2 cellular contexts compared by ENCODE assay signal in genomic region chr15:45429974-45430792, GRCh38.
A peak's percentile ranks its signal among the peaks of the same experiment; 100 is the strongest.
TF ChIP-seq lines count a peak whose summit lies in the region.

No MANE protein-coding gene starts in this region.

TF ChIP-seq in A549, 52 proteins besides CTCF, POLR2A, EP300 and RAD21 (continued from another document):
- TF ChIP-seq, protein P1, sequence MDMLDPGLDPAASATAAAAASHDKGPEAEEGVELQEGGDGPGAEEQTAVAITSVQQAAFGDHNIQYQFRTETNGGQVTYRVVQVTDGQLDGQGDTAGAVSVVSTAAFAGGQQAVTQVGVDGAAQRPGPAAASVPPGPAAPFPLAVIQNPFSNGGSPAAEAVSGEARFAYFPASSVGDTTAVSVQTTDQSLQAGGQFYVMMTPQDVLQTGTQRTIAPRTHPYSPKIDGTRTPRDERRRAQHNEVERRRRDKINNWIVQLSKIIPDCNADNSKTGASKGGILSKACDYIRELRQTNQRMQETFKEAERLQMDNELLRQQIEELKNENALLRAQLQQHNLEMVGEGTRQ (IDR thresholded peaks at IDR 0.05): no peak
- TF ChIP-seq ATOH8 (CRISPR knock-in tag; IDR thresholded peaks at IDR 0.05; ENCODE audit: low read depth) (0 out of 2 replicates have a peak, but pooled peaks have one; percentile 50), MAZ (IDR thresholded peaks at IDR 0.05; ENCODE audit: borderline replicate concordance, low read depth, low read length) (no peak)
- TF ChIP-seq, protein P2, sequence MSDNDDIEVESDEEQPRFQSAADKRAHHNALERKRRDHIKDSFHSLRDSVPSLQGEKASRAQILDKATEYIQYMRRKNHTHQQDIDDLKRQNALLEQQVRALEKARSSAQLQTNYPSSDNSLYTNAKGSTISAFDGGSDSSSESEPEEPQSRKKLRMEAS (IDR thresholded peaks at IDR 0.05): peak; percentile 52; the same call in 1 of the 2 replicates

TF ChIP-seq in K562, 482 proteins besides CTCF, POLR2A, EP300 and RAD21 (continued from another document and continues in another):
- TF ChIP-seq ZBTB49 (CRISPR knock-in tag; IDR thresholded peaks at IDR 0.05; ENCODE audit: borderline replicate concordance) (no peak), SAFB2 (IDR thresholded peaks at IDR 0.05; ENCODE audit: borderline replicate concordance, low read depth, low read length, severe bottlenecking) (no peak), ZBTB7A (IDR thresholded peaks at IDR 0.05; ENCODE audit: borderline replicate concordance, control insufficient read depth, low read depth, low read length) (peak; percentile 92), IRF1 (CRISPR knock-in tag; IDR thresholded peaks at IDR 0.05; ENCODE audit: borderline replicate concordance) (no peak), HDAC6 (IDR thresholded peaks at IDR 0.05; ENCODE audit: low read depth, low read length) (no peak), TCFL5 (CRISPR knock-in tag; conservative IDR thresholded peaks at IDR 0.05) (no peak), SETDB1 (IDR thresholded peaks at IDR 0.05; ENCODE audit: low read length) (no peak), TAF7 (tag; IDR thresholded peaks at IDR 0.05) (no peak), CXXC5 (CRISPR knock-in tag; IDR thresholded peaks at IDR 0.05) (0 out of 2 replicates have a peak, but pooled peaks have one; percentile 10), NFXL1 (CRISPR knock-in tag; IDR thresholded peaks at IDR 0.05) (no peak), CREM (IDR thresholded peaks at IDR 0.05; ENCODE audit: low read depth) (peak; percentile 70), SMC3 (conservative IDR thresholded peaks at IDR 0.05; ENCODE audit: insufficient read depth, low read depth, low read length) (peak; percentile 60), JUN (IDR thresholded peaks at IDR 0.05; ENCODE audit: borderline replicate concordance, low read depth, low read length) (no peak), JUN (CRISPR knock-in tag; IDR thresholded peaks at IDR 0.05; ENCODE audit: borderline replicate concordance) (no peak), POLR2AphosphoS5 (IDR thresholded peaks at IDR 0.05; ENCODE audit: control insufficient read depth, insufficient read depth, low read depth, low read length) (no peak), SAFB (IDR thresholded peaks at IDR 0.05; ENCODE audit: borderline replicate concordance, low read depth, low read length) (0 out of 2 replicates have a peak, but pooled peaks have one; percentile 38), MEIS2 (IDR thresholded peaks at IDR 0.05; ENCODE audit: partially characterized antibody) (no peak), L3MBTL2 (IDR thresholded peaks at IDR 0.05) (no peak), PRPF4 (IDR thresholded peaks at IDR 0.05; ENCODE audit: insufficient read depth, low read depth, low read length, poor library complexity, severe bottlenecking) (no peak), CBX5 (IDR thresholded peaks at IDR 0.05; ENCODE audit: borderline replicate concordance, low read depth) (no peak), FOXP4 (CRISPR knock-in tag; IDR thresholded peaks at IDR 0.05; ENCODE audit: borderline replicate concordance) (no peak), ZNF217 (CRISPR knock-in tag; IDR thresholded peaks at IDR 0.05) (no peak), HDAC3 (IDR thresholded peaks at IDR 0.05; ENCODE audit: borderline replicate concordance, partially characterized antibody) (no peak), NRF1 (conservative IDR thresholded peaks at IDR 0.05 in 1 of 2, IDR thresholded peaks at IDR 0.05 in 1 of 2) (no peak), FOXA1 (IDR thresholded peaks at IDR 0.05; ENCODE audit: borderline replicate concordance) (no peak), ASH1L (IDR thresholded peaks at IDR 0.05; ENCODE audit: borderline replicate concordance, low read depth, partially characterized antibody) (no peak), ZNF197 (CRISPR knock-in tag; IDR thresholded peaks at IDR 0.05; ENCODE audit: low read depth) (no peak), TCF7 (IDR thresholded peaks at IDR 0.05; ENCODE audit: borderline replicate concordance) (no peak), E2F6 (IDR thresholded peaks at IDR 0.05; ENCODE audit: borderline replicate concordance in 1 of 2, extremely low read depth in 1 of 2, insufficient read depth in 1 of 2, insufficient read length in 1 of 2, low read depth in 1 of 2, low read length in 1 of 2, poor library complexity in 1 of 2, severe bottlenecking in 1 of 2) (peak in 1 of 2 experiments; percentile 12), ELK3 (CRISPR knock-in tag; IDR thresholded peaks at IDR 0.05) (no peak)
- TF ChIP-seq, protein P3, sequence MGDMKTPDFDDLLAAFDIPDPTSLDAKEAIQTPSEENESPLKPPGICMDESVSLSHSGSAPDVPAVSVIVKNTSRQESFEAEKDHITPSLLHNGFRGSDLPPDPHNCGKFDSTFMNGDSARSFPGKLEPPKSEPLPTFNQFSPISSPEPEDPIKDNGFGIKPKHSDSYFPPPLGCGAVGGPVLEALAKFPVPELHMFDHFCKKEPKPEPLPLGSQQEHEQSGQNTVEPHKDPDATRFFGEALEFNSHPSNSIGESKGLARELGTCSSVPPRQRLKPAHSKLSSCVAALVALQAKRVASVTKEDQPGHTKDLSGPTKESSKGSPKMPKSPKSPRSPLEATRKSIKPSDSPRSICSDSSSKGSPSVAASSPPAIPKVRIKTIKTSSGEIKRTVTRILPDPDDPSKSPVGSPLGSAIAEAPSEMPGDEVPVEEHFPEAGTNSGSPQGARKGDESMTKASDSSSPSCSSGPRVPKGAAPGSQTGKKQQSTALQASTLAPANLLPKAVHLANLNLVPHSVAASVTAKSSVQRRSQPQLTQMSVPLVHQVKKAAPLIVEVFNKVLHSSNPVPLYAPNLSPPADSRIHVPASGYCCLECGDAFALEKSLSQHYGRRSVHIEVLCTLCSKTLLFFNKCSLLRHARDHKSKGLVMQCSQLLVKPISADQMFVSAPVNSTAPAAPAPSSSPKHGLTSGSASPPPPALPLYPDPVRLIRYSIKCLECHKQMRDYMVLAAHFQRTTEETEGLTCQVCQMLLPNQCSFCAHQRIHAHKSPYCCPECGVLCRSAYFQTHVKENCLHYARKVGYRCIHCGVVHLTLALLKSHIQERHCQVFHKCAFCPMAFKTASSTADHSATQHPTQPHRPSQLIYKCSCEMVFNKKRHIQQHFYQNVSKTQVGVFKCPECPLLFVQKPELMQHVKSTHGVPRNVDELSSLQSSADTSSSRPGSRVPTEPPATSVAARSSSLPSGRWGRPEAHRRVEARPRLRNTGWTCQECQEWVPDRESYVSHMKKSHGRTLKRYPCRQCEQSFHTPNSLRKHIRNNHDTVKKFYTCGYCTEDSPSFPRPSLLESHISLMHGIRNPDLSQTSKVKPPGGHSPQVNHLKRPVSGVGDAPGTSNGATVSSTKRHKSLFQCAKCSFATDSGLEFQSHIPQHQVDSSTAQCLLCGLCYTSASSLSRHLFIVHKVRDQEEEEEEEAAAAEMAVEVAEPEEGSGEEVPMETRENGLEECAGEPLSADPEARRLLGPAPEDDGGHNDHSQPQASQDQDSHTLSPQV (IDR thresholded peaks at IDR 0.05): 0 out of 2 replicates have a peak, but pooled peaks have one; percentile 30
- TF ChIP-seq, protein P4, sequence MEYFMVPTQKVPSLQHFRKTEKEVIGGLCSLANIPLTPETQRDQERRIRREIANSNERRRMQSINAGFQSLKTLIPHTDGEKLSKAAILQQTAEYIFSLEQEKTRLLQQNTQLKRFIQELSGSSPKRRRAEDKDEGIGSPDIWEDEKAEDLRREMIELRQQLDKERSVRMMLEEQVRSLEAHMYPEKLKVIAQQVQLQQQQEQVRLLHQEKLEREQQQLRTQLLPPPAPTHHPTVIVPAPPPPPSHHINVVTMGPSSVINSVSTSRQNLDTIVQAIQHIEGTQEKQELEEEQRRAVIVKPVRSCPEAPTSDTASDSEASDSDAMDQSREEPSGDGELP (CRISPR knock-in tag; IDR thresholded peaks at IDR 0.05; ENCODE audit: borderline replicate concordance): peak; percentile 37; the same call in 1 of the 2 replicates
